Comparison of ENCODE assay signal across 20 cellular contexts in genomic region chr11:128411812-128412211, GRCh38.
DNase-seq lines count a peak whose midpoint lies in the region; ATAC-seq, FAIRE-seq and TF ChIP-seq lines count a peak whose summit lies in the region.
"Had no signal": no experiment of that assay in that cellular context is flagged by ENCODE, and none has a peak within 500 bp of the region (broad histone marks: within the 10 kb centered on the region; RNA-seq: fewer than 3 reads in every experiment).

No MANE protein-coding gene starts in this region.

- H3K9ac ChIP-seq in smooth muscle cell (ENCODE audit: low read depth) = no peak overlapping the region

- peaks cover 74% of the 10 kb centered on the region for H3K4me1 Mint-ChIP-seq in activated naive CD4-positive, alpha-beta T cell treated with anti-CD3 and anti-CD28 coated beads, Interleukin-2, amount 50 U/mL, for 24 hours
- H3K4me1 Mint-ChIP-seq in activated naive CD8-positive, alpha-beta T cell treated with anti-CD3 and anti-CD28 coated beads, Interleukin-2, amount 50 U/mL, for 24 hours = peaks cover 45% of the 10 kb centered on the region
- H3K4me1 Mint-ChIP-seq: WTC11 had no signal

- no peak for TF ChIP-seq CTCF in smooth muscle cell (IDR thresholded peaks at IDR 0.05; ENCODE audit: borderline replicate concordance, insufficient read depth, poor library complexity, severe bottlenecking)

- no peaks in the 10 kb centered on the region for H3K36me3 ChIP-seq in smooth muscle cell (ENCODE audit: low read depth)

- no peak overlapping the region for H3K4me2 ChIP-seq in smooth muscle cell

- no peaks in the 10 kb centered on the region for H3K27me3 Mint-ChIP-seq in activated naive CD4-positive, alpha-beta T cell treated with anti-CD3 and anti-CD28 coated beads, Interleukin-2, amount 50 U/mL, for 24 hours
- no peaks in the 10 kb centered on the region for H3K27me3 Mint-ChIP-seq in activated naive CD8-positive, alpha-beta T cell treated with anti-CD3 and anti-CD28 coated beads, Interleukin-2, amount 50 U/mL, for 24 hours
- H3K27me3 Mint-ChIP-seq: IgD-negative memory B cell had no signal

- no peaks in the 10 kb centered on the region for H3K79me2 ChIP-seq in smooth muscle cell (ENCODE audit: low read depth)

- peaks cover 18% of the 10 kb centered on the region for H3F3A ChIP-seq in smooth muscle cell (ENCODE audit: low read depth)

- H3K36me3 Mint-ChIP-seq in activated naive CD4-positive, alpha-beta T cell treated with anti-CD3 and anti-CD28 coated beads, Interleukin-2, amount 50 U/mL, for 24 hours = no peaks in the 10 kb centered on the region
- no peaks in the 10 kb centered on the region for H3K36me3 Mint-ChIP-seq in activated naive CD8-positive, alpha-beta T cell treated with anti-CD3 and anti-CD28 coated beads, Interleukin-2, amount 50 U/mL, for 24 hours (ENCODE audit: low read depth)
- H3K36me3 Mint-ChIP-seq: WTC11 had no signal

- H3K27ac Mint-ChIP-seq in activated naive CD4-positive, alpha-beta T cell treated with anti-CD3 and anti-CD28 coated beads, Interleukin-2, amount 50 U/mL, for 24 hours = peak overlapping the region; percentile 79
- peak overlapping the region; percentile 74 for H3K27ac Mint-ChIP-seq in activated naive CD8-positive, alpha-beta T cell treated with anti-CD3 and anti-CD28 coated beads, Interleukin-2, amount 50 U/mL, for 24 hours
- H3K27ac Mint-ChIP-seq: IgD-negative memory B cell, WTC11 had no signal

- 89% methylated on average over 5 of the region's 5 CpGs for WGBS in smooth muscle cell (ENCODE audit: low lambda C conversion rate)

- FAIRE-seq in GM12891 (lab: Jason Lieb, UNC) = peak; percentile 20
- FAIRE-seq: H1 had no signal

- H3K4me3 ChIP-seq in smooth muscle cell = no peak overlapping the region

- no peak overlapping the region for H3K27ac ChIP-seq in smooth muscle cell (ENCODE audit: low read depth)
- H3K27ac ChIP-seq: RWPE1 had no signal

- peaks cover 5% of the 10 kb centered on the region for H3K4me1 ChIP-seq in smooth muscle cell (ENCODE audit: low read depth)

- no peak for ATAC-seq in activated naive CD8-positive, alpha-beta T cell treated with anti-CD3 and anti-CD28 coated beads, Interleukin-2, amount 50 U/mL, for 24 hours
- ATAC-seq in GM21360 (IDR thresholded peaks at IDR 0.05; ENCODE audit: unreplicated experiment) (no peak), HG03342 (IDR thresholded peaks at IDR 0.05; ENCODE audit: unreplicated experiment) (no peak)
- ATAC-seq: WTC11 had no signal

- no peaks in the 10 kb centered on the region for H4K20me1 ChIP-seq in smooth muscle cell (ENCODE audit: low read depth)

- H2AFZ ChIP-seq in smooth muscle cell (ENCODE audit: low read depth) = peak overlapping the region; percentile 40

- H3K4me3 Mint-ChIP-seq in activated naive CD4-positive, alpha-beta T cell treated with anti-CD3 and anti-CD28 coated beads, Interleukin-2, amount 50 U/mL, for 24 hours = peak overlapping the region; percentile 34
- no peak overlapping the region for H3K4me3 Mint-ChIP-seq in activated naive CD8-positive, alpha-beta T cell treated with anti-CD3 and anti-CD28 coated beads, Interleukin-2, amount 50 U/mL, for 24 hours
- H3K4me3 Mint-ChIP-seq: IgD-negative memory B cell, WTC11 had no signal

- no peaks in the 10 kb centered on the region for H3K9me3 ChIP-seq in smooth muscle cell (replicated peaks; ENCODE audit: low read depth)

- DNase-seq in activated naive CD4-positive, alpha-beta T cell treated with Interleukin-2 at 50 U/mL for 16 hours = no peak
- DNase-seq in GM12891 (ENCODE audit: insufficient read length, low spot score) (no peak), smooth muscle cell (lab: John Stamatoyannopoulos, UW; ENCODE audit: unreplicated experiment) (no peak), NCI-H1092 treated with DMSO at 0.1 percent for 48 hours (lab: John Stamatoyannopoulos, UW) (no peak)
- DNase-seq in activated naive CD8-positive, alpha-beta T cell treated with anti-CD3 and anti-CD28 coated beads, Interleukin-2, amount 50 U/mL, for 24 hours = no peak
- DNase-seq: amniotic stem cell; caudate nucleus; effector CD4-positive, alpha-beta T cell; GF-D8; glutamatergic neuron; mammary epithelial cell; NCI-H2029; NCI-H446 had no signal

- TF ChIP-seq POLR2A in GM12891 (IDR thresholded peaks at IDR 0.05; ENCODE audit: low read depth, low read length) = no peak

- no peaks in the 10 kb centered on the region for H3K9me3 Mint-ChIP-seq in activated naive CD4-positive, alpha-beta T cell treated with anti-CD3 and anti-CD28 coated beads, Interleukin-2, amount 50 U/mL, for 24 hours
- no peaks in the 10 kb centered on the region for H3K9me3 Mint-ChIP-seq in activated naive CD8-positive, alpha-beta T cell treated with anti-CD3 and anti-CD28 coated beads, Interleukin-2, amount 50 U/mL, for 24 hours
- H3K9me3 Mint-ChIP-seq: IgD-negative memory B cell, WTC11 had no signal

- H3K27me3 ChIP-seq in smooth muscle cell (ENCODE audit: low read depth) = no peaks in the 10 kb centered on the region

TF ChIP-seq in GM12891, 5 proteins besides CTCF, POLR2A, EP300 and RAD21:
- no peak for TF ChIP-seq POU2F2 (IDR thresholded peaks at IDR 0.05; ENCODE audit: low read depth, low read length)
- no peak for TF ChIP-seq TAF1 (IDR thresholded peaks at IDR 0.05; ENCODE audit: low read depth, low read length)
- no peak for TF ChIP-seq PAX5 (IDR thresholded peaks at IDR 0.05; ENCODE audit: insufficient read depth, low read length, severe bottlenecking)
- TF ChIP-seq SPI1 (IDR thresholded peaks at IDR 0.05; ENCODE audit: low read depth, low read length) = no peak
